ENCODE assay signal across 2 cellular contexts in genomic region chr15:30803703-30804102, GRCh38.
A peak's percentile ranks its signal among the peaks of the same experiment; 100 is the strongest.
DNase-seq lines count a peak whose midpoint lies in the region; FAIRE-seq and TF ChIP-seq lines count a peak whose summit lies in the region.
"Not testable (repeated sequence)": the region's sequence is repeated elsewhere in the genome, so short reads cannot be mapped to it uniquely, and the experiment has no call there.

No MANE protein-coding gene starts in this region.

- H3K27ac ChIP-seq in kidney (ENCODE audit: low read depth in 2 of 2, low read length in 2 of 2) = not testable (repeated sequence)

- not testable (repeated sequence) for H3K9ac ChIP-seq in kidney (ENCODE audit: low read length in 2 of 2)

- H3K9me3 ChIP-seq in kidney (ENCODE audit: control insufficient read depth in 1 of 2, low read length in 2 of 2) = not testable (repeated sequence)

- H3K36me3 ChIP-seq in kidney (ENCODE audit: control insufficient read depth in 1 of 2, insufficient read depth in 2 of 2, low read length in 2 of 2) = not testable (repeated sequence)

- intact Hi-C loops in kidney (cut with DNase I); posterior vena cava (cut with DNase I): not testable (repeated sequence)

- H3K4me1 ChIP-seq in kidney (ENCODE audit: control insufficient read depth in 1 of 2, insufficient read depth in 1 of 2, low read depth in 1 of 2, low read length in 2 of 2) = not testable (repeated sequence)

- FAIRE-seq in kidney (lab: Jason Lieb, UNC) = not testable (repeated sequence)

- not testable (repeated sequence) for H3K4me3 ChIP-seq in kidney (ENCODE audit: low read length in 2 of 2)

- DNase-seq in kidney (peak; percentile 54), posterior vena cava (ENCODE audit: low spot score) (peak; percentile 61)

- TF ChIP-seq CTCF in kidney (IDR thresholded peaks at IDR 0.05; ENCODE audit: borderline replicate concordance, extremely low read depth, insufficient read depth) = not testable (repeated sequence)
